Comparison of ENCODE assay signal across 1 cellular context in genomic region chr1:151871284-151872030, GRCh38.
TF ChIP-seq lines count a peak whose summit lies in the region.

No MANE protein-coding gene starts in this region.

TF ChIP-seq in K562, 482 proteins besides CTCF, POLR2A, EP300 and RAD21:
- TF ChIP-seq POLR2G (IDR thresholded peaks at IDR 0.05; ENCODE audit: low read depth, low read length) (0 out of 2 replicates have a peak, but pooled peaks have one; percentile 17), BDP1 (IDR thresholded peaks at IDR 0.05; ENCODE audit: insufficient read depth, insufficient read length) (no peak), ZFP1 (CRISPR knock-in tag; IDR thresholded peaks at IDR 0.05) (no peak), ARID4B (CRISPR knock-in tag; IDR thresholded peaks at IDR 0.05) (no peak), CBX2 (IDR thresholded peaks at IDR 0.05; ENCODE audit: insufficient read depth, low read length, poor library complexity, severe bottlenecking) (no peak), CC2D1A (IDR thresholded peaks at IDR 0.05) (no peak)
